Comparison of ENCODE assay signal across 11 cellular contexts in the genomic region with DNA sequence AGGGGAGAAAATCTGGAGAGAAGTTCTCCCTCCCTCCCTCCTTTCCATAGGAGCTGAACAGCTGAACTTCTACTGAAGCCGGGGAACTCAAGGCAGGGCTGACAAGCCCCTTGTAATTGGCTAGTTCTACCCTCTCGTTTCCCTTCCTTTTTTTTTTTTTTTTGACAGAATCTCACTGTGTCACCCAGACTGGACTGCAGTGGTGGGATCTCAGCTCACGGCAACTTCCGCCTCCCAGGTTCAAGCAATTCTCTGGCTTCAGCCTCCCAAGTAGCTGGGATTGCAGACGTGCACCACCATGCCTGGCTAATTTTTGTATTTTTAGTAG. TPM values are rescaled to one million over a fixed set of nuclear protein-coding genes. Genes with fewer than 3 reads are reported as not detected.
A peak's percentile ranks its signal among the peaks of the same experiment; 100 is the strongest.
DNase-seq lines count a peak whose midpoint lies in the region; ATAC-seq and TF ChIP-seq lines count a peak whose summit lies in the region.
"Had no signal": no experiment of that assay in that cellular context is flagged by ENCODE, and none has a peak within 500 bp of the region (broad histone marks: within the 10 kb centered on the region; RNA-seq: fewer than 3 reads in every experiment).

No MANE protein-coding gene starts in this region.

- no peak overlapping the region for H3K23ac ChIP-seq in mesendoderm (ENCODE audit: low read length)

- no peaks in the 10 kb centered on the region for H3K79me2 ChIP-seq in KMS-11 (ENCODE audit: insufficient read depth, low read depth)
- H3K79me2 ChIP-seq in OCI-LY3 (ENCODE audit: low read length): no peaks in the 10 kb centered on the region
- H3K79me2 ChIP-seq in mesendoderm (ENCODE audit: control insufficient read depth, insufficient read depth, low read length): no peaks in the 10 kb centered on the region

- WGBS in mesendoderm (ENCODE audit: extremely low coverage, insufficient coverage, low lambda C conversion rate): no CpG with 5 or more reads among the region's 5 CpGs

- no peaks in the 10 kb centered on the region for H3K9me3 Mint-ChIP-seq in stimulated activated naive B cell treated with anti-CD40 and anti-IgM and Interleukin-4, amounts not matched to agents 10 μg/mL and 1 μg/mL and 100 μg/mL, for 72 hours
- H3K9me3 Mint-ChIP-seq: CD8-positive, alpha-beta T cell had no signal

- H3K4me3 ChIP-seq in KMS-11 (IDR thresholded peaks at IDR 0.05; ENCODE audit: insufficient read depth, low read depth, low read length) (no peak overlapping the region), OCI-LY3 (ENCODE audit: low read length) (no peak overlapping the region), mesendoderm (ENCODE audit: low read length) (no peak overlapping the region)

- no peak overlapping the region for H2BK15ac ChIP-seq in mesendoderm (replicated peaks; ENCODE audit: low read depth)

- no peaks in the 10 kb centered on the region for H4K20me1 ChIP-seq in KMS-11 (ENCODE audit: insufficient read depth)
- no peaks in the 10 kb centered on the region for H4K20me1 ChIP-seq in OCI-LY3 (ENCODE audit: insufficient read depth, low read length)

- no peak overlapping the region for H3K27ac Mint-ChIP-seq in stimulated activated naive B cell treated with anti-CD40 and anti-IgM and Interleukin-4, amounts not matched to agents 10 μg/mL and 1 μg/mL and 100 μg/mL, for 72 hours
- H3K27ac Mint-ChIP-seq: CD8-positive, alpha-beta T cell had no signal

- H2AFZ ChIP-seq in KMS-11 (ENCODE audit: low read depth): 0 out of 2 replicates have a peak overlapping the region, but pooled peaks have one; percentile 64
- H2AFZ ChIP-seq in OCI-LY3 (ENCODE audit: low read depth, low read length): no peak overlapping the region

- no peak overlapping the region for H3K4me3 Mint-ChIP-seq in stimulated activated naive B cell treated with anti-CD40 and anti-IgM and Interleukin-4, amounts not matched to agents 10 μg/mL and 1 μg/mL and 100 μg/mL, for 72 hours
- H3K4me3 Mint-ChIP-seq: CD8-positive, alpha-beta T cell had no signal

- no peaks in the 10 kb centered on the region for H3K9me3 ChIP-seq in OCI-LY3 (ENCODE audit: insufficient read depth, low read length)
- H3K9me3 ChIP-seq: SK-N-SH had no signal

- no peak overlapping the region for H2AK5ac ChIP-seq in mesendoderm (ENCODE audit: low read length)

- H3K27me3 Mint-ChIP-seq in stimulated activated naive B cell treated with anti-CD40 and anti-IgM and Interleukin-4, amounts not matched to agents 10 μg/mL and 1 μg/mL and 100 μg/mL, for 72 hours: peaks cover 7 to 17% of the 10 kb centered on the region in 2 donors

- H2BK5ac ChIP-seq in mesendoderm (ENCODE audit: low read length): no peak overlapping the region

- peak; percentile 38 to 54 for ATAC-seq in stimulated activated naive B cell treated with anti-CD40 and anti-IgM and Interleukin-4, amounts not matched to agents 10 μg/mL and 1 μg/mL and 100 μg/mL, for 72 hours (replicated peaks)
- no peak for ATAC-seq in HG03025 (IDR thresholded peaks at IDR 0.05; ENCODE audit: low FRiP score, unreplicated experiment)
- ATAC-seq: CD8-positive, alpha-beta T cell had no signal

- TF ChIP-seq POLR2A in erythroblast (IDR thresholded peaks at IDR 0.05; ENCODE audit: low read length): no peak

- no peak overlapping the region for H4K5ac ChIP-seq in mesendoderm (ENCODE audit: low read length)

- H3K36me3 ChIP-seq in KMS-11 (ENCODE audit: insufficient read depth): no peaks in the 10 kb centered on the region
- no peaks in the 10 kb centered on the region for H3K36me3 ChIP-seq in OCI-LY3 (replicated peaks; ENCODE audit: low read depth, low read length)
- H3K36me3 ChIP-seq in mesendoderm (ENCODE audit: control insufficient read depth, insufficient read depth, low read length): no peaks in the 10 kb centered on the region

- peak overlapping the region; percentile 31 for H3K56ac ChIP-seq in mesendoderm (ENCODE audit: low read length)

- H3K4me1 Mint-ChIP-seq in stimulated activated naive B cell treated with anti-CD40 and anti-IgM and Interleukin-4, amounts not matched to agents 10 μg/mL and 1 μg/mL and 100 μg/mL, for 72 hours: peaks cover 6 to 7% of the 10 kb centered on the region in 2 donors

- peak overlapping the region; percentile 58; the same call in 1 of the 2 replicates for H3K9ac ChIP-seq in KMS-11
- no peak overlapping the region for H3K9ac ChIP-seq in OCI-LY3 (ENCODE audit: low read length)
- H3K9ac ChIP-seq in mesendoderm (ENCODE audit: low read length): no peak overlapping the region
- H3K9ac ChIP-seq: SK-N-SH had no signal

- H3K27ac ChIP-seq in KMS-11 (peak overlapping the region; percentile 68; the same call in 1 of the 2 replicates), OCI-LY3 (ENCODE audit: low read length) (no peak overlapping the region), mesendoderm (ENCODE audit: low read depth, low read length) (no peak overlapping the region)

- H3K79me1 ChIP-seq in mesendoderm (ENCODE audit: low read length): no peaks in the 10 kb centered on the region

- no peak overlapping the region for H4K8ac ChIP-seq in mesendoderm (ENCODE audit: low read depth, low read length)

- peak overlapping the region; percentile 21 for H3K4ac ChIP-seq in mesendoderm (ENCODE audit: low read depth, low read length)

- TF ChIP-seq CTCF in KMS-11 (conservative IDR thresholded peaks at IDR 0.05; ENCODE audit: low read depth, low read length): no peak
- TF ChIP-seq CTCF in OCI-LY3 (IDR thresholded peaks at IDR 0.05; ENCODE audit: low read depth, low read length): no peak

- DNase-seq in mesendoderm (no peak), NCI-H187 treated with DMSO at 0.1 percent for 48 hours (lab: John Stamatoyannopoulos, UW) (no peak), DMS153 treated with DMSO at 0.1 percent for 48 hours (lab: John Stamatoyannopoulos, UW; ENCODE audit: unreplicated experiment) (no peak), erythroblast (lab: John Stamatoyannopoulos, UW) (no peak)
- no peak for DNase-seq in stimulated activated naive B cell treated with anti-CD40 and anti-IgM and Interleukin-4, amounts not matched to agents 10 μg/mL and 1 μg/mL and 100 μg/mL, for 72 hours
- DNase-seq: CD8-positive, alpha-beta T cell; SIG-M5; SK-N-SH had no signal

- no peaks in the 10 kb centered on the region for H3K36me3 Mint-ChIP-seq in stimulated activated naive B cell treated with anti-CD40 and anti-IgM and Interleukin-4, amounts not matched to agents 10 μg/mL and 1 μg/mL and 100 μg/mL, for 72 hours
- H3K36me3 Mint-ChIP-seq: CD8-positive, alpha-beta T cell had no signal

- H3K18ac ChIP-seq in mesendoderm (ENCODE audit: low read length): peak overlapping the region; percentile 43

- H3K4me2 ChIP-seq in KMS-11 (peak overlapping the region; percentile 73), OCI-LY3 (ENCODE audit: low read length) (peak overlapping the region; percentile 42), mesendoderm (ENCODE audit: low read length) (no peak overlapping the region)
- H3K4me2 ChIP-seq: SK-N-SH had no signal

- H3K4me1 ChIP-seq in KMS-11 (ENCODE audit: low read depth, poor library complexity, severe bottlenecking) (peaks cover 31% of the 10 kb centered on the region), OCI-LY3 (ENCODE audit: low read length) (peaks cover 12% of the 10 kb centered on the region), mesendoderm (ENCODE audit: control insufficient read depth, low read depth, low read length) (peaks cover 3% of the 10 kb centered on the region)

- H3K27me3 ChIP-seq in KMS-11 (ENCODE audit: insufficient read depth, low read depth) (no peaks in the 10 kb centered on the region), OCI-LY3 (ENCODE audit: low read depth, low read length) (peaks cover 4% of the 10 kb centered on the region; the same call in 1 of the 2 replicates), mesendoderm (ENCODE audit: insufficient read depth, low read length, poor library complexity) (no peaks in the 10 kb centered on the region)

- H2BK120ac ChIP-seq in mesendoderm (ENCODE audit: low read depth, low read length): no peak overlapping the region

RNA-seq across cellular contexts. Expression of a gene that starts 13.0 kb away (rescaled TPM):
- 1.5 TPM for polyA plus RNA-seq in mesendoderm (2013, experiment 1 of 2)
- 1.4 TPM for polyA plus RNA-seq in mesendoderm (2013, experiment 2 of 2)
